In the genomic region with DNA sequence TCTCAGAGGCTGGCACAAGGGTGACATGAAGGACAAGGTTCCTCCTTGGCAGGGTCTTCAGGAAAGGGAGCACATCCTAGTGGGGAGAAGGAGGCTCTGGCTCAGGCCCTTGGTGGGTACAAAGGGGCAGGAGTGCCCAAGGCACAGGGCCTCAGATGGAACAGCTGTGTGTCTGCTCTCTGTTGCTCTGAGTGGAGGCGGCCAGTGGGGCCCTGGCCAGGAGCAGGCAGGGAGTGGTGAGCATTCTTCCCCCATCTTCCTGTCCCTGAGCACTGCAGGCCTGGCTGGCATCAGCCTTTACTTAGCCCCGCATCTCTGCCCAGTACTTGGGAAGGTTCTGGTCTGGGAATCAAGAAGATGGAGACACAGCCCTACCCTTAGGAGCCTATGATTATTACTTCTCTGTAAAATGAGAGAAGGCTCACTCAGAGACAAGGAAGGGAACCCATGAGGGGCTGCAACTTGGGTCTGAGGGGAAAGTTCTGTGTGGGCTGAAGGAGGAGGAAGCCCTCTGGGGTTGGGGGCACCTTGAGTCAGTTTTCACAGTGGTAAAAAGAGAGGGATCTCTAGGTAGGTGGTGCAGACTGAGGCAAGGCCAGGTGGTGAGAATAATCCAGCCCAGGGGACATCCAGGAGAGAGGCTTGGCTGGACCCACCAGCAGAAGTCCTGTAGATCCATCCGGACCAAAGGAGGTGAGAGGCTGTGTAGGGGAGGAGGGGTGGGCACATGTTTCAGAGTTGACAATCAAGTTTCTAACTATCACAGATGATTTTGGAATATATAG, we compare ENCODE assay signal across 26 cellular contexts.
"Had no signal": no experiment of that assay in that cellular context is flagged by ENCODE, and none has a peak within 500 bp of the region (broad histone marks: within the 10 kb centered on the region; RNA-seq: fewer than 3 reads in every experiment).

No MANE protein-coding gene starts in this region.

- DNase-seq: cerebellar nuclear complex; cortex of kidney; effector memory CD8-positive, alpha-beta T cell; foreskin keratinocyte; heart left ventricle; left cardiac atrium; left lung; mesendoderm; naive thymus-derived CD8-positive, alpha-beta T cell; nephron progenitor cell; nucleus accumbens; retina; right lobe of liver; stimulated activated CD4-positive, alpha-beta T cell treated with anti-CD3 and anti-CD28 coated beads, Interleukin-12 subunit alpha, Interleukin-12 subunit beta, amount 100 ng/mL, for 4 hours; stimulated activated CD4-positive, alpha-beta T cell treated with anti-CD3 and anti-CD28 coated beads, Interleukin-1b, Interleukin-23, amount 100 ng/mL, for 48 hours; stimulated activated CD4-positive, alpha-beta T cell treated with anti-CD3 and anti-CD28 coated beads, Interleukin-4, amount 100 ng/mL, for 1 hour; stimulated activated CD8-positive, alpha-beta memory T cell treated with anti-CD3 and anti-CD28 coated beads, Interleukin-4, amount 100 ng/mL, for 48 hours; stimulated activated naive CD4-positive, alpha-beta T cell treated with Interleukin-2 at 50 U/mL for 16 hours; stomach; tibial artery had no signal

- H3K36me3 Mint-ChIP-seq: naive thymus-derived CD8-positive, alpha-beta T cell had no signal

- H3K4me1 ChIP-seq: foreskin keratinocyte, gastroesophageal sphincter, left lung, pancreas, right lobe of liver, stomach, tibial artery had no signal

- H3K9me3 ChIP-seq: gastroesophageal sphincter, heart left ventricle, left lung, pancreas, right lobe of liver, stomach, tibial artery had no signal

- ATAC-seq: effector memory CD8-positive, alpha-beta T cell; foreskin keratinocyte; gastroesophageal sphincter; heart left ventricle; left lung; naive thymus-derived CD8-positive, alpha-beta T cell; pancreas had no signal

- H3K36me3 ChIP-seq: gastroesophageal sphincter, heart left ventricle, left lung, pancreas, right lobe of liver, stomach, tibial artery had no signal

- H3K4me3 ChIP-seq: gastroesophageal sphincter, heart left ventricle, hepatocyte, left lung, pancreas, right lobe of liver, smooth muscle cell, stomach, tibial artery had no signal

- FAIRE-seq: endometrium, pancreas had no signal

- H3K27ac ChIP-seq: foreskin keratinocyte, gastroesophageal sphincter, heart left ventricle, hepatocyte, left lung, pancreas, right lobe of liver, stomach, tibial artery had no signal

- H3K4me3 Mint-ChIP-seq: effector memory CD8-positive, alpha-beta T cell; naive thymus-derived CD8-positive, alpha-beta T cell; nephron progenitor cell; type B pancreatic cell had no signal

- H3K27me3 ChIP-seq: foreskin keratinocyte, heart left ventricle, hepatocyte, left lung, pancreas, right lobe of liver, stomach, tibial artery had no signal

- H3K27ac Mint-ChIP-seq: effector memory CD8-positive, alpha-beta T cell; naive thymus-derived CD8-positive, alpha-beta T cell; nephron progenitor cell; type B pancreatic cell had no signal
